In genomic region chr7:149053885-149054284, GRCh38 we compare ENCODE assay signal across 7 cellular contexts.
"Had no signal": no experiment of that assay in that cellular context is flagged by ENCODE, and none has a peak within 500 bp of the region (broad histone marks: within the 10 kb centered on the region; RNA-seq: fewer than 3 reads in every experiment).

No MANE protein-coding gene starts in this region.

- FAIRE-seq: HepG2, HTR-8/SVneo had no signal

- ATAC-seq: HepG2 had no signal

- H3K36me3 Mint-ChIP-seq: IgD-negative memory B cell had no signal

- H3K9ac ChIP-seq: KMS-11 had no signal

- H3K4me1 Mint-ChIP-seq: IgD-negative memory B cell had no signal

- H3K4me3 Mint-ChIP-seq: IgD-negative memory B cell had no signal

- DNase-seq: KBM-7, KG1 had no signal

- H3K4me2 ChIP-seq: KMS-11 had no signal

- H3K27ac ChIP-seq: HL-60, KMS-11 had no signal

- H3K27ac Mint-ChIP-seq: IgD-negative memory B cell had no signal

- H3K9me3 Mint-ChIP-seq: IgD-negative memory B cell had no signal
